Comparison of ENCODE assay signal across 1 cellular context in genomic region chr20:5078399-5078958, GRCh38.
A peak's percentile ranks its signal among the peaks of the same experiment; 100 is the strongest.
TF ChIP-seq lines count a peak whose summit lies in the region.

No MANE protein-coding gene starts in this region.

TF ChIP-seq in GM12878, 131 proteins besides CTCF, POLR2A, EP300 and RAD21 (continued from another document and continues in another):
- peak; percentile 41; the same call in 1 of the 2 replicates for TF ChIP-seq MXI1 (IDR thresholded peaks at IDR 0.05; ENCODE audit: low read depth, low read length)
- TF ChIP-seq ZZZ3 (IDR thresholded peaks at IDR 0.05; ENCODE audit: control insufficient read depth, insufficient read length, low read depth), result no peak
- TF ChIP-seq BACH1 (IDR thresholded peaks at IDR 0.05; ENCODE audit: borderline replicate concordance), result peak; percentile 96
- TF ChIP-seq TCF7 (IDR thresholded peaks at IDR 0.05; ENCODE audit: borderline replicate concordance), result no peak
- TF ChIP-seq, protein P1, sequence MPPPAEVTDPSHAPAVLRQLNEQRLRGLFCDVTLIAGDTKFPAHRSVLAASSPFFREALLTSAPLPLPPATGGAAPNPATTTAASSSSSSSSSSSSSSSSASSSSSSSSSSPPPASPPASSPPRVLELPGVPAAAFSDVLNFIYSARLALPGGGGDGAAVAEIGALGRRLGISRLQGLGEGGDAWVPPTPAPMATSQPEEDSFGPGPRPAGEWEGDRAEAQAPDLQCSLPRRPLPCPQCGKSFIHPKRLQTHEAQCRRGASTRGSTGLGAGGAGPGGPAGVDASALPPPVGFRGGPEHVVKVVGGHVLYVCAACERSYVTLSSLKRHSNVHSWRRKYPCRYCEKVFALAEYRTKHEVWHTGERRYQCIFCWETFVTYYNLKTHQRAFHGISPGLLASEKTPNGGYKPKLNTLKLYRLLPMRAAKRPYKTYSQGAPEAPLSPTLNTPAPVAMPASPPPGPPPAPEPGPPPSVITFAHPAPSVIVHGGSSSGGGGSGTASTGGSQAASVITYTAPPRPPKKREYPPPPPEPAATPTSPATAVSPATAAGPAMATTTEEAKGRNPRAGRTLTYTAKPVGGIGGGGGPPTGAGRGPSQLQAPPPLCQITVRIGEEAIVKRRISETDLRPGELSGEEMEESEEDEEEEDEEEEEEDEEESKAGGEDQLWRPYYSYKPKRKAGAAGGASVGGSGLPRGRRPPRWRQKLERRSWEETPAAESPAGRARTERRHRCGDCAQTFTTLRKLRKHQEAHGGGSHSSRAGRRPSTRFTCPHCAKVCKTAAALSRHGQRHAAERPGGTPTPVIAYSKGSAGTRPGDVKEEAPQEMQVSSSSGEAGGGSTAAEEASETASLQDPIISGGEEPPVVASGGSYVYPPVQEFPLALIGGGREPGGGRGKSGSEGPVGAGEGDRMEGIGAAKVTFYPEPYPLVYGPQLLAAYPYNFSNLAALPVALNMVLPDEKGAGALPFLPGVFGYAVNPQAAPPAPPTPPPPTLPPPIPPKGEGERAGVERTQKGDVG (CRISPR knock-in tag; IDR thresholded peaks at IDR 0.05), result no peak
- peak; percentile 92 for TF ChIP-seq BCL3 (IDR thresholded peaks at IDR 0.05; ENCODE audit: borderline replicate concordance, insufficient read depth, low read depth, low read length, poor library complexity, severe bottlenecking)
- peak; percentile 76 for TF ChIP-seq FOXK2 (IDR thresholded peaks at IDR 0.05)
- TF ChIP-seq ASH2L (IDR thresholded peaks at IDR 0.05; ENCODE audit: borderline replicate concordance, low read depth), result no peak
- 0 out of 2 replicates have a peak, but pooled peaks have one; percentile 64 for TF ChIP-seq ZNF217 (IDR thresholded peaks at IDR 0.05)
- TF ChIP-seq IRF5 (IDR thresholded peaks at IDR 0.05; ENCODE audit: borderline replicate concordance), result no peak
- TF ChIP-seq WRNIP1 (IDR thresholded peaks at IDR 0.05; ENCODE audit: borderline replicate concordance, low read depth, low read length), result peak; percentile 74; the same call in 1 of the 2 replicates
- TF ChIP-seq, protein P2, sequence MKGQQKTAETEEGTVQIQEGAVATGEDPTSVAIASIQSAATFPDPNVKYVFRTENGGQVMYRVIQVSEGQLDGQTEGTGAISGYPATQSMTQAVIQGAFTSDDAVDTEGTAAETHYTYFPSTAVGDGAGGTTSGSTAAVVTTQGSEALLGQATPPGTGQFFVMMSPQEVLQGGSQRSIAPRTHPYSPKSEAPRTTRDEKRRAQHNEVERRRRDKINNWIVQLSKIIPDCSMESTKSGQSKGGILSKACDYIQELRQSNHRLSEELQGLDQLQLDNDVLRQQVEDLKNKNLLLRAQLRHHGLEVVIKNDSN (IDR thresholded peaks at IDR 0.05; ENCODE audit: borderline replicate concordance, extremely low read length, insufficient read depth, low read depth, low read length), result no peak
- TF ChIP-seq NFYA (IDR thresholded peaks at IDR 0.05; ENCODE audit: borderline replicate concordance, low read depth, low read length), result no peak
- no peak for TF ChIP-seq TAF1 (IDR thresholded peaks at IDR 0.05; ENCODE audit: borderline replicate concordance, low read depth, low read length)
- TF ChIP-seq MEF2B (IDR thresholded peaks at IDR 0.05; ENCODE audit: partially characterized antibody, poor library complexity, severe bottlenecking), result peak; percentile 41
- TF ChIP-seq POU2F2 (IDR thresholded peaks at IDR 0.05; ENCODE audit: borderline replicate concordance, low read depth, low read length), result peak; percentile 93
- TF ChIP-seq NBN (IDR thresholded peaks at IDR 0.05), result peak; percentile 96
- TF ChIP-seq, protein P3, sequence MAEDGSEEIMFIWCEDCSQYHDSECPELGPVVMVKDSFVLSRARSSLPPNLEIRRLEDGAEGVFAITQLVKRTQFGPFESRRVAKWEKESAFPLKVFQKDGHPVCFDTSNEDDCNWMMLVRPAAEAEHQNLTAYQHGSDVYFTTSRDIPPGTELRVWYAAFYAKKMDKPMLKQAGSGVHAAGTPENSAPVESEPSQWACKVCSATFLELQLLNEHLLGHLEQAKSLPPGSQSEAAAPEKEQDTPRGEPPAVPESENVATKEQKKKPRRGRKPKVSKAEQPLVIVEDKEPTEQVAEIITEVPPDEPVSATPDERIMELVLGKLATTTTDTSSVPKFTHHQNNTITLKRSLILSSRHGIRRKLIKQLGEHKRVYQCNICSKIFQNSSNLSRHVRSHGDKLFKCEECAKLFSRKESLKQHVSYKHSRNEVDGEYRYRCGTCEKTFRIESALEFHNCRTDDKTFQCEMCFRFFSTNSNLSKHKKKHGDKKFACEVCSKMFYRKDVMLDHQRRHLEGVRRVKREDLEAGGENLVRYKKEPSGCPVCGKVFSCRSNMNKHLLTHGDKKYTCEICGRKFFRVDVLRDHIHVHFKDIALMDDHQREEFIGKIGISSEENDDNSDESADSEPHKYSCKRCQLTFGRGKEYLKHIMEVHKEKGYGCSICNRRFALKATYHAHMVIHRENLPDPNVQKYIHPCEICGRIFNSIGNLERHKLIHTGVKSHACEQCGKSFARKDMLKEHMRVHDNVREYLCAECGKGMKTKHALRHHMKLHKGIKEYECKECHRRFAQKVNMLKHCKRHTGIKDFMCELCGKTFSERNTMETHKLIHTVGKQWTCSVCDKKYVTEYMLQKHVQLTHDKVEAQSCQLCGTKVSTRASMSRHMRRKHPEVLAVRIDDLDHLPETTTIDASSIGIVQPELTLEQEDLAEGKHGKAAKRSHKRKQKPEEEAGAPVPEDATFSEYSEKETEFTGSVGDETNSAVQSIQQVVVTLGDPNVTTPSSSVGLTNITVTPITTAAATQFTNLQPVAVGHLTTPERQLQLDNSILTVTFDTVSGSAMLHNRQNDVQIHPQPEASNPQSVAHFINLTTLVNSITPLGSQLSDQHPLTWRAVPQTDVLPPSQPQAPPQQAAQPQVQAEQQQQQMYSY (CRISPR knock-in tag; IDR thresholded peaks at IDR 0.05), result no peak
- TF ChIP-seq MYC (IDR thresholded peaks at IDR 0.05; ENCODE audit: insufficient read depth, insufficient read length, insufficient replicate concordance, low read length, severe bottlenecking), result no peak
- no peak for TF ChIP-seq CEBPZ (IDR thresholded peaks at IDR 0.05; ENCODE audit: low read depth, low read length)
- TF ChIP-seq, protein P4, sequence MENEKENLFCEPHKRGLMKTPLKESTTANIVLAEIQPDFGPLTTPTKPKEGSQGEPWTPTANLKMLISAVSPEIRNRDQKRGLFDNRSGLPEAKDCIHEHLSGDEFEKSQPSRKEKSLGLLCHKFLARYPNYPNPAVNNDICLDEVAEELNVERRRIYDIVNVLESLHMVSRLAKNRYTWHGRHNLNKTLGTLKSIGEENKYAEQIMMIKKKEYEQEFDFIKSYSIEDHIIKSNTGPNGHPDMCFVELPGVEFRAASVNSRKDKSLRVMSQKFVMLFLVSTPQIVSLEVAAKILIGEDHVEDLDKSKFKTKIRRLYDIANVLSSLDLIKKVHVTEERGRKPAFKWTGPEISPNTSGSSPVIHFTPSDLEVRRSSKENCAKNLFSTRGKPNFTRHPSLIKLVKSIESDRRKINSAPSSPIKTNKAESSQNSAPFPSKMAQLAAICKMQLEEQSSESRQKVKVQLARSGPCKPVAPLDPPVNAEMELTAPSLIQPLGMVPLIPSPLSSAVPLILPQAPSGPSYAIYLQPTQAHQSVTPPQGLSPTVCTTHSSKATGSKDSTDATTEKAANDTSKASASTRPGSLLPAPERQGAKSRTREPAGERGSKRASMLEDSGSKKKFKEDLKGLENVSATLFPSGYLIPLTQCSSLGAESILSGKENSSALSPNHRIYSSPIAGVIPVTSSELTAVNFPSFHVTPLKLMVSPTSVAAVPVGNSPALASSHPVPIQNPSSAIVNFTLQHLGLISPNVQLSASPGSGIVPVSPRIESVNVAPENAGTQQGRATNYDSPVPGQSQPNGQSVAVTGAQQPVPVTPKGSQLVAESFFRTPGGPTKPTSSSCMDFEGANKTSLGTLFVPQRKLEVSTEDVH (IDR thresholded peaks at IDR 0.05; ENCODE audit: low read depth, partially characterized antibody), result peak; percentile 31
- peak; percentile 90 for TF ChIP-seq BCL11A (IDR thresholded peaks at IDR 0.05; ENCODE audit: low read depth, low read length)
- TF ChIP-seq RBBP5 (conservative IDR thresholded peaks at IDR 0.05), result no peak
- TF ChIP-seq RCOR1 (conservative IDR thresholded peaks at IDR 0.05; ENCODE audit: low read depth, low read length), result 0 out of 2 replicates have a peak, but pooled peaks have one; percentile 76
- TF ChIP-seq FOS (IDR thresholded peaks at IDR 0.05; ENCODE audit: borderline replicate concordance, extremely low read depth, insufficient read length), result no peak
- peak; percentile 94 to 95 for TF ChIP-seq BHLHE40 (IDR thresholded peaks at IDR 0.05; ENCODE audit: borderline replicate concordance in 1 of 2, low read depth in 2 of 2, low read length in 1 of 2)
- TF ChIP-seq RFX5 (IDR thresholded peaks at IDR 0.05; ENCODE audit: low read depth, low read length), result 0 out of 2 replicates have a peak, but pooled peaks have one; percentile 42
- TF ChIP-seq MTA3 (IDR thresholded peaks at IDR 0.05; ENCODE audit: borderline replicate concordance, low read length), result peak; percentile 96; the same call in 1 of the 2 replicates
- TF ChIP-seq, protein P5, sequence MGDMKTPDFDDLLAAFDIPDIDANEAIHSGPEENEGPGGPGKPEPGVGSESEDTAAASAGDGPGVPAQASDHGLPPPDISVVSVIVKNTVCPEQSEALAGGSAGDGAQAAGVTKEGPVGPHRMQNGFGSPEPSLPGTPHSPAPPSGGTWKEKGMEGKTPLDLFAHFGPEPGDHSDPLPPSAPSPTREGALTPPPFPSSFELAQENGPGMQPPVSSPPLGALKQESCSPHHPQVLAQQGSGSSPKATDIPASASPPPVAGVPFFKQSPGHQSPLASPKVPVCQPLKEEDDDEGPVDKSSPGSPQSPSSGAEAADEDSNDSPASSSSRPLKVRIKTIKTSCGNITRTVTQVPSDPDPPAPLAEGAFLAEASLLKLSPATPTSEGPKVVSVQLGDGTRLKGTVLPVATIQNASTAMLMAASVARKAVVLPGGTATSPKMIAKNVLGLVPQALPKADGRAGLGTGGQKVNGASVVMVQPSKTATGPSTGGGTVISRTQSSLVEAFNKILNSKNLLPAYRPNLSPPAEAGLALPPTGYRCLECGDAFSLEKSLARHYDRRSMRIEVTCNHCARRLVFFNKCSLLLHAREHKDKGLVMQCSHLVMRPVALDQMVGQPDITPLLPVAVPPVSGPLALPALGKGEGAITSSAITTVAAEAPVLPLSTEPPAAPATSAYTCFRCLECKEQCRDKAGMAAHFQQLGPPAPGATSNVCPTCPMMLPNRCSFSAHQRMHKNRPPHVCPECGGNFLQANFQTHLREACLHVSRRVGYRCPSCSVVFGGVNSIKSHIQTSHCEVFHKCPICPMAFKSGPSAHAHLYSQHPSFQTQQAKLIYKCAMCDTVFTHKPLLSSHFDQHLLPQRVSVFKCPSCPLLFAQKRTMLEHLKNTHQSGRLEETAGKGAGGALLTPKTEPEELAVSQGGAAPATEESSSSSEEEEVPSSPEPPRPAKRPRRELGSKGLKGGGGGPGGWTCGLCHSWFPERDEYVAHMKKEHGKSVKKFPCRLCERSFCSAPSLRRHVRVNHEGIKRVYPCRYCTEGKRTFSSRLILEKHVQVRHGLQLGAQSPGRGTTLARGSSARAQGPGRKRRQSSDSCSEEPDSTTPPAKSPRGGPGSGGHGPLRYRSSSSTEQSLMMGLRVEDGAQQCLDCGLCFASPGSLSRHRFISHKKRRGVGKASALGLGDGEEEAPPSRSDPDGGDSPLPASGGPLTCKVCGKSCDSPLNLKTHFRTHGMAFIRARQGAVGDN (IDR thresholded peaks at IDR 0.05), result peak; percentile 97
- peak; percentile 76; the same call in 1 of the 2 replicates for TF ChIP-seq CHD2 (IDR thresholded peaks at IDR 0.05; ENCODE audit: borderline replicate concordance, low read depth, low read length)
- no peak for TF ChIP-seq HDGF (IDR thresholded peaks at IDR 0.05)
- TF ChIP-seq SUZ12 (IDR thresholded peaks at IDR 0.05; ENCODE audit: unreplicated experiment), result no peak
- peak; percentile 44; the same call in 1 of the 2 replicates for TF ChIP-seq SREBF1 (IDR thresholded peaks at IDR 0.05; ENCODE audit: low read length)
- TF ChIP-seq GABPA (IDR thresholded peaks at IDR 0.05; ENCODE audit: low read depth), result 0 out of 2 replicates have a peak, but pooled peaks have one; percentile 42
- no peak for TF ChIP-seq SIX5 (IDR thresholded peaks at IDR 0.05; ENCODE audit: low read depth, low read length, severe bottlenecking)
- no peak for TF ChIP-seq PAX8 (IDR thresholded peaks at IDR 0.05)
- TF ChIP-seq RB1 (IDR thresholded peaks at IDR 0.05; ENCODE audit: borderline replicate concordance), result no peak
- peak; percentile 96 for TF ChIP-seq IKZF2 (IDR thresholded peaks at IDR 0.05)
- TF ChIP-seq KDM1A (IDR thresholded peaks at IDR 0.05; ENCODE audit: borderline replicate concordance), result no peak
